ENCODE assay signal across 6 cellular contexts in genomic region chr12:12522657-12523056, GRCh38. TPM values are rescaled to one million over a fixed set of nuclear protein-coding genes. Genes with fewer than 3 reads are reported as not detected.
DNase-seq lines count a peak whose midpoint lies in the region; ATAC-seq and TF ChIP-seq lines count a peak whose summit lies in the region.
"Not testable (repeated sequence)": the region's sequence is repeated elsewhere in the genome, so short reads cannot be mapped to it uniquely, and the experiment has no call there.

No MANE protein-coding gene starts in this region.

- peaks cover 80% of the 10 kb centered on the region for H3K4me1 ChIP-seq in CD4-positive, CD25-positive, alpha-beta regulatory T cell (ENCODE audit: control insufficient read depth, insufficient read depth, low read length, poor library complexity, severe bottlenecking)
- H3K4me1 ChIP-seq in colonic mucosa, result peaks cover 14% of the 10 kb centered on the region
- H3K4me1 ChIP-seq in mucosa of descending colon (ENCODE audit: low read depth), result peaks cover 35% of the 10 kb centered on the region

- not testable (repeated sequence) for ATAC-seq in CD4-positive, CD25-positive, alpha-beta regulatory T cell (ENCODE audit: low read depth in 2 of 2)
- peak; percentile 57 for ATAC-seq in mucosa of descending colon

- H3K4me1 Mint-ChIP-seq in CD4-positive, CD25-positive, alpha-beta regulatory T cell, result peaks cover 38 to 90% (median 69%) of the 10 kb centered on the region in 4 donors
- peaks cover 36% of the 10 kb centered on the region for H3K4me1 Mint-ChIP-seq in activated T-helper 1 cell treated with anti-CD3 and anti-CD28 coated beads, Interleukin-12 subunit alpha, Interleukin-12 subunit beta, Interleukin-2, Interleukin-4 antibody, amounts not matched to agents 30 ng/mL and 10 ng/mL and 1 ng/mL, durations not matched to agents 14 hours and 24 hours and 36 hours (ENCODE audit: low read depth)

- H3K27me3 ChIP-seq in CD4-positive, CD25-positive, alpha-beta regulatory T cell (ENCODE audit: control insufficient read depth, insufficient read depth, low read length); colonic mucosa; layer of hippocampus (ENCODE audit: control insufficient read depth, insufficient read depth, low read length): not testable (repeated sequence)

- TF ChIP-seq CTCF in colonic mucosa (IDR thresholded peaks at IDR 0.05); mucosa of descending colon (IDR thresholded peaks at IDR 0.05): not testable (repeated sequence)

- H3K27ac ChIP-seq in CD4-positive, CD25-positive, alpha-beta regulatory T cell (ENCODE audit: insufficient read depth, low read length, poor library complexity, severe bottlenecking), result not testable (repeated sequence)
- H3K27ac ChIP-seq in colonic mucosa, result peak overlapping the region; percentile 20
- peak overlapping the region; percentile 55 for H3K27ac ChIP-seq in layer of hippocampus (ENCODE audit: low read depth, low read length)
- H3K27ac ChIP-seq in substantia nigra (ENCODE audit: low read depth, low read length, poor library complexity, severe bottlenecking), result peak overlapping the region; percentile 85

- H3K27ac Mint-ChIP-seq in CD4-positive, CD25-positive, alpha-beta regulatory T cell, result peak overlapping the region; percentile 48 to 89 (median 52)
- H3K27ac Mint-ChIP-seq in activated T-helper 1 cell treated with anti-CD3 and anti-CD28 coated beads, Interleukin-12 subunit alpha, Interleukin-12 subunit beta, Interleukin-2, Interleukin-4 antibody, amounts not matched to agents 30 ng/mL and 10 ng/mL and 1 ng/mL, durations not matched to agents 14 hours and 24 hours and 36 hours, result peak overlapping the region; percentile 0

- not testable (repeated sequence) for H3K9me3 ChIP-seq in CD4-positive, CD25-positive, alpha-beta regulatory T cell (ENCODE audit: control insufficient read depth in 2 of 2, low read length in 2 of 2); colonic mucosa; mucosa of descending colon

- H3K9ac ChIP-seq in colonic mucosa (ENCODE audit: low read depth in 2 of 2, low read length in 2 of 2), result not testable (repeated sequence)

- not testable (repeated sequence) for H3K27me3 Mint-ChIP-seq in CD4-positive, CD25-positive, alpha-beta regulatory T cell; activated T-helper 1 cell treated with anti-CD3 and anti-CD28 coated beads, Interleukin-12 subunit alpha, Interleukin-12 subunit beta, Interleukin-2, Interleukin-4 antibody, amounts not matched to agents 30 ng/mL and 10 ng/mL and 1 ng/mL, durations not matched to agents 14 hours and 24 hours and 36 hours (ENCODE audit: insufficient read depth)

- H3K4me3 Mint-ChIP-seq in CD4-positive, CD25-positive, alpha-beta regulatory T cell, result peak overlapping the region in 2 of 4 donors; percentile 2 to 42
- not testable (repeated sequence) for H3K4me3 Mint-ChIP-seq in activated T-helper 1 cell treated with anti-CD3 and anti-CD28 coated beads, Interleukin-12 subunit alpha, Interleukin-12 subunit beta, Interleukin-2, Interleukin-4 antibody, amounts not matched to agents 30 ng/mL and 10 ng/mL and 1 ng/mL, durations not matched to agents 14 hours and 24 hours and 36 hours

- peaks cover 32% of the 10 kb centered on the region for H3K36me3 Mint-ChIP-seq in CD4-positive, CD25-positive, alpha-beta regulatory T cell
- H3K36me3 Mint-ChIP-seq in activated T-helper 1 cell treated with anti-CD3 and anti-CD28 coated beads, Interleukin-12 subunit alpha, Interleukin-12 subunit beta, Interleukin-2, Interleukin-4 antibody, amounts not matched to agents 30 ng/mL and 10 ng/mL and 1 ng/mL, durations not matched to agents 14 hours and 24 hours and 36 hours (ENCODE audit: low read depth), result peaks cover 32% of the 10 kb centered on the region

- H3K9me3 Mint-ChIP-seq in CD4-positive, CD25-positive, alpha-beta regulatory T cell; activated T-helper 1 cell treated with anti-CD3 and anti-CD28 coated beads, Interleukin-12 subunit alpha, Interleukin-12 subunit beta, Interleukin-2, Interleukin-4 antibody, amounts not matched to agents 30 ng/mL and 10 ng/mL and 1 ng/mL, durations not matched to agents 14 hours and 24 hours and 36 hours: not testable (repeated sequence)

- peaks cover 32% of the 10 kb centered on the region for H3K36me3 ChIP-seq in CD4-positive, CD25-positive, alpha-beta regulatory T cell (ENCODE audit: control insufficient read depth, insufficient read depth, low read length)
- not testable (repeated sequence) for H3K36me3 ChIP-seq in colonic mucosa; mucosa of descending colon (ENCODE audit: low read depth)

- DNase-seq in CD4-positive, CD25-positive, alpha-beta regulatory T cell; activated T-helper 1 cell treated with anti-CD3 and anti-CD28 coated beads, Interleukin-12 subunit alpha, Interleukin-12 subunit beta, Interleukin-2, Interleukin-4 antibody, amounts not matched to agents 30 ng/mL and 10 ng/mL and 1 ng/mL, durations not matched to agents 14 hours and 24 hours and 36 hours (ENCODE audit: low spot score); colonic mucosa; substantia nigra (lab: John Stamatoyannopoulos, UW): not testable (repeated sequence)
- peak in 1 of 3 donors; percentile 46 for DNase-seq in mucosa of descending colon

- intact Hi-C loops in activated T-helper 1 cell treated with anti-CD3 and anti-CD28 coated beads, Interleukin-12 subunit alpha, Interleukin-12 subunit beta, Interleukin-2, Interleukin-4 antibody, amounts not matched to agents 30 ng/mL and 10 ng/mL and 1 ng/mL, durations not matched to agents 14 hours and 24 hours and 36 hours (cut with micrococcal nuclease); colonic mucosa (cut with DNase I); mucosa of descending colon (cut with DNase I, micrococcal nuclease): not testable (repeated sequence)

- H3K4me3 ChIP-seq in CD4-positive, CD25-positive, alpha-beta regulatory T cell (ENCODE audit: low read depth, low read length); colonic mucosa; mucosa of descending colon: not testable (repeated sequence)

RNA-seq across cellular contexts. Expression of gene DUSP16, which starts 40.0 kb away (rescaled TPM):
- total RNA-seq in CD4-positive, CD25-positive, alpha-beta regulatory T cell, result 108 TPM
- 10 to 100 TPM; 29.4 to 40.7 (median 30.2) TPM for polyA plus RNA-seq in CD4-positive, CD25-positive, alpha-beta regulatory T cell
- 49.3 and 52.0 TPM in 2 replicates for total RNA-seq in activated T-helper 1 cell treated with anti-CD3 and anti-CD28 coated beads, Interleukin-12 subunit alpha, Interleukin-12 subunit beta, Interleukin-2, Interleukin-4 antibody, amounts not matched to agents 30 ng/mL and 10 ng/mL and 1 ng/mL, durations not matched to agents 14 hours and 24 hours and 36 hours
- total RNA-seq in colonic mucosa, result 10 to 100 TPM; 47.5 to 60.2 TPM
- 10 to 100 TPM; 42.3 to 61.8 (median 42.9) TPM for total RNA-seq in mucosa of descending colon
